ENCODE assay signal across 23 cellular contexts in the genomic region with DNA sequence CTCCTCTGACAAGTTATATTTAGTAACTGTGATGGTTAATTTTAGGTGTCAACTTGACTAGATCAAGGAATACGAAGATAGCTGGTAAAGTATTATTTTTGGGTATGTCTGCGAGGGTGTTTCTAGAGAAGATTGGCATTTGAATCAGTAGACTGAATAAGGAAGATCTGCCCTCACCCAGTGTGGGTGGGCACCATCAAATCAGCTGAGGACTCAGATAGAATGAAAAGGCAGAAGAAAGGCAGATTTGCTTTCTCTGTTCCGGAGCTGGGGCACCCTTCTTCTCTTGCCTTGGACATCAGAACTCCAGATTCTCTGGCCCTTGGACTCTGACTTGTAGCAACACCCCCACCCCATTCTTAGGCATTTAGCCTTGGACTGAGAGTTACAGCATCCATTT.
DNase-seq lines count a peak whose midpoint lies in the region; FAIRE-seq and TF ChIP-seq lines count a peak whose summit lies in the region.
"Had no signal": no experiment of that assay in that cellular context is flagged by ENCODE, and none has a peak within 500 bp of the region (broad histone marks: within the 10 kb centered on the region; RNA-seq: fewer than 3 reads in every experiment).

No MANE protein-coding gene starts in this region.

- H4K5ac ChIP-seq in H9 (ENCODE audit: insufficient read length, low read depth, low read length) (no peak overlapping the region), H1 (ENCODE audit: insufficient read length, low read depth, low read length) (no peak overlapping the region)

- no CpG with 5 or more reads among the region's 3 CpGs for WGBS in H9 (ENCODE audit: extremely low coverage, insufficient read length, low lambda C conversion rate)
- WGBS in H1 (ENCODE audit: extremely low coverage in 1 of 2, insufficient coverage in 1 of 2, insufficient read length in 1 of 2, insufficient replicate concordance in 2 of 2, low coverage in 1 of 2, low lambda C conversion rate in 2 of 2, missing lambda C conversion rate in 1 of 2), 2 experiments: 81% methylated on average over 3 of the region's 3 CpGs; no CpG with 5 or more reads in 1 of the 2 experiments

- H3K36me3 Mint-ChIP-seq in H9 (ENCODE audit: insufficient read depth in 1 of 3, low read depth in 3 of 3): peaks cover 10 to 22% (median 12%) of the 10 kb centered on the region in 3 experiments
- H3K36me3 Mint-ChIP-seq: CD8-positive, alpha-beta T cell had no signal

- H2BK12ac ChIP-seq in H9 (ENCODE audit: insufficient read length, low read depth, low read length): no peak overlapping the region
- 0 out of 2 replicates have a peak overlapping the region, but pooled peaks have one; percentile 5 for H2BK12ac ChIP-seq in H1 (ENCODE audit: low read depth, low read length)

- peaks cover 13 to 26% of the 10 kb centered on the region in 2 experiments for H3K9me3 Mint-ChIP-seq in H9

- no peak overlapping the region for H3K27ac ChIP-seq in H9 (ENCODE audit: insufficient read length, low read depth, low read length)
- H3K27ac ChIP-seq in H1 (ENCODE audit: low read depth, low read length): no peak overlapping the region
- H3K27ac ChIP-seq: 22Rv1; A549; BLaER1 treated with 17β-estradiol and CSF1 and Interleukin-3, amounts not matched to agents 10 nM and 100 nM; C4-2B had no signal

- H3K27me3 ChIP-seq in H9 (ENCODE audit: insufficient read depth, low read length) (no peaks in the 10 kb centered on the region), H1 (replicated peaks in 1 of 4; ENCODE audit: control insufficient read depth in 3 of 4, extremely low read depth in 1 of 4, insufficient read depth in 3 of 4, low read length in 3 of 4) (no peaks in the 10 kb centered on the region)
- H3K27me3 ChIP-seq: BLaER1 treated with 17β-estradiol and CSF1 and Interleukin-3, amounts not matched to agents 10 nM and 100 nM had no signal

- H3K4me1 Mint-ChIP-seq in H9: no peaks in the 10 kb centered on the region
- H3K4me1 Mint-ChIP-seq: B cell had no signal

- no peaks in the 10 kb centered on the region for H3K4me1 ChIP-seq in H9 (ENCODE audit: insufficient read depth, low read length)
- no peaks in the 10 kb centered on the region for H3K4me1 ChIP-seq in H1 (replicated peaks in 1 of 4; ENCODE audit: control insufficient read depth in 3 of 4, insufficient read depth in 4 of 4, low read length in 3 of 4)
- H3K4me1 ChIP-seq: A549; BLaER1 treated with 17β-estradiol and CSF1 and Interleukin-3, amounts not matched to agents 10 nM and 100 nM; Caco-2 had no signal

- H3K4ac ChIP-seq in H9 (ENCODE audit: low read depth, low read length): no peak overlapping the region
- H3K4ac ChIP-seq in H1 (replicated peaks; ENCODE audit: insufficient read length, low read depth, low read length): no peak overlapping the region

- no peaks in the 10 kb centered on the region; the same call in 1 of the 2 replicates for H3K27me3 Mint-ChIP-seq in H9 (ENCODE audit: low read depth)
- H3K27me3 Mint-ChIP-seq: B cell; CD4-positive, alpha-beta T cell had no signal

- no peak overlapping the region for H3K4me3 Mint-ChIP-seq in H9
- H3K4me3 Mint-ChIP-seq: B cell; CD4-positive, alpha-beta T cell; CD8-positive, alpha-beta T cell had no signal

- POLR2A ChIA-PET in H1 (lab: Charles Lee; ENCODE audit: partially characterized antibody): no interaction called here

- no peak overlapping the region for H3K4me3 ChIP-seq in H1 (ENCODE audit: extremely low read depth in 1 of 4, insufficient read depth in 2 of 4, low read depth in 3 of 4, low read length in 4 of 4)
- H3K4me3 ChIP-seq: A549; BLaER1 treated with 17β-estradiol and CSF1 and Interleukin-3, amounts not matched to agents 10 nM and 100 nM; GM12878 had no signal

- H4K91ac ChIP-seq in H9 (ENCODE audit: insufficient read length, low read depth, low read length) (no peak overlapping the region), H1 (replicated peaks; ENCODE audit: insufficient read length, low read length) (no peak overlapping the region)

- no peak overlapping the region for H2BK5ac ChIP-seq in H9 (ENCODE audit: insufficient read length, low read length)
- no peak overlapping the region for H2BK5ac ChIP-seq in H1 (ENCODE audit: low read depth, low read length)

- H3K9me3 ChIP-seq in H9 (ENCODE audit: control insufficient read depth, low read depth, low read length) (no peaks in the 10 kb centered on the region), H1 (ENCODE audit: insufficient read depth in 2 of 2, low read depth in 1 of 2, low read length in 1 of 2) (peaks cover 12 to 13% of the 10 kb centered on the region in 2 experiments; a peak in 3 of 4 replicates)
- H3K9me3 ChIP-seq: A549, Caco-2 had no signal

- H3K4me2 ChIP-seq in H9 (ENCODE audit: insufficient read depth, insufficient read length, low read length) (no peak overlapping the region), H1 (ENCODE audit: insufficient read depth in 1 of 2, low read depth in 2 of 2, low read length in 2 of 2) (no peak overlapping the region)
- H3K4me2 ChIP-seq: A549; BLaER1 treated with 17β-estradiol and CSF1 and Interleukin-3, amounts not matched to agents 10 nM and 100 nM had no signal

- CTCF ChIA-PET in H1 (lab: Charles Lee; ENCODE audit: partially characterized antibody): interaction anchor here (0.5 kb wide), 1 partner anchor 16 kb away, joined by 3 read pairs; no protein-coding TSS in a partner anchor

- H3K23me2 ChIP-seq in H9 (ENCODE audit: insufficient read length, low read depth, low read length, poor library complexity, severe bottlenecking): no peaks in the 10 kb centered on the region
- no peaks in the 10 kb centered on the region for H3K23me2 ChIP-seq in H1 (ENCODE audit: low read depth, low read length)

- no peak overlapping the region for H3K23ac ChIP-seq in H9 (ENCODE audit: insufficient read length, low read depth, low read length)
- no peak overlapping the region for H3K23ac ChIP-seq in H1 (ENCODE audit: insufficient read length)

- H3K79me1 ChIP-seq in H9 (ENCODE audit: insufficient read depth, low read depth, low read length, poor library complexity, severe bottlenecking): no peaks in the 10 kb centered on the region
- H3K79me1 ChIP-seq in H1 (ENCODE audit: low read depth, low read length): no peaks in the 10 kb centered on the region

- H4K20me1 ChIP-seq in H9 (ENCODE audit: control insufficient read depth, insufficient read depth, insufficient read length) (no peaks in the 10 kb centered on the region), H1 (replicated peaks in 1 of 2; ENCODE audit: control insufficient read depth in 1 of 2, insufficient read depth in 2 of 2, low read length in 2 of 2) (no peaks in the 10 kb centered on the region)
- H4K20me1 ChIP-seq: BLaER1 treated with 17β-estradiol and CSF1 and Interleukin-3, amounts not matched to agents 10 nM and 100 nM had no signal

- H2BK15ac ChIP-seq in H9 (ENCODE audit: low read depth, low read length): peak overlapping the region; percentile 80; the same call in 1 of the 2 replicates
- H2BK15ac ChIP-seq in H1 (ENCODE audit: low read length): no peak overlapping the region

- H3K27ac Mint-ChIP-seq in H9: no peak overlapping the region
- H3K27ac Mint-ChIP-seq: B cell; CD4-positive, alpha-beta T cell; CD8-positive, alpha-beta T cell had no signal

- H2AFZ ChIP-seq in H9 (ENCODE audit: low read length) (no peak overlapping the region), H1 (ENCODE audit: low read length) (no peak overlapping the region)

- TF ChIP-seq CTCF in H9 (conservative IDR thresholded peaks at IDR 0.05) (no peak), H1 (IDR thresholded peaks at IDR 0.05; ENCODE audit: control extremely low read depth in 1 of 3, insufficient read depth in 1 of 3, low read depth in 1 of 3, low read length in 3 of 3) (no peak)

- DNase-seq in H9 (no peak), H1 (ENCODE audit: low read depth in 1 of 2, low spot score in 2 of 2) (no peak), putamen (ENCODE audit: low spot score) (peak; percentile 74), NCI-H446 (lab: John Stamatoyannopoulos, UW) (no peak), DMS79 treated with DMSO at 0.1 percent for 48 hours (lab: John Stamatoyannopoulos, UW) (no peak)
- DNase-seq: AML-193; Caco-2; Calu3; CD4-positive, alpha-beta T cell; CD8-positive, alpha-beta T cell; DND-41; EL; GDM1 had no signal

- H2BK120ac ChIP-seq in H9 (ENCODE audit: low read depth, low read length, poor library complexity, severe bottlenecking) (no peak overlapping the region), H1 (replicated peaks; ENCODE audit: low read depth, low read length) (no peak overlapping the region)

- no peak for TF ChIP-seq POLR2A in H1 (IDR thresholded peaks at IDR 0.05; ENCODE audit: control extremely low read depth in 1 of 2, low read depth in 2 of 2, low read length in 2 of 2)

- H3K14ac ChIP-seq in H9 (ENCODE audit: insufficient read depth, low read length) (no peak overlapping the region), H1 (ENCODE audit: insufficient read length) (no peak overlapping the region)

- no peaks in the 10 kb centered on the region; a peak in 1 of 8 replicates for H3K36me3 ChIP-seq in H1 (ENCODE audit: control insufficient read depth in 2 of 4, insufficient read depth in 4 of 4, low read length in 3 of 4)
- H3K36me3 ChIP-seq: BLaER1 treated with 17β-estradiol and CSF1 and Interleukin-3, amounts not matched to agents 10 nM and 100 nM had no signal

- H3K79me2 ChIP-seq in H9 (ENCODE audit: insufficient read depth, low read length) (no peaks in the 10 kb centered on the region), H1 (ENCODE audit: control insufficient read depth in 1 of 2, insufficient read depth in 2 of 2, low read length in 2 of 2) (no peaks in the 10 kb centered on the region)

- no peak for TF ChIP-seq RAD21 in H1 (IDR thresholded peaks at IDR 0.05 in 1 of 2, conservative IDR thresholded peaks at IDR 0.05 in 1 of 2; ENCODE audit: low read depth in 2 of 2, low read length in 2 of 2)

- no peak overlapping the region for H3K18ac ChIP-seq in H9 (ENCODE audit: insufficient read length, low read depth, low read length)
- H3K18ac ChIP-seq in H1 (ENCODE audit: extremely low read depth, low read length): no peak overlapping the region

- H3K9ac ChIP-seq in H9 (ENCODE audit: extremely low read depth, insufficient read length, low read length) (no peak overlapping the region), H1 (replicated peaks in 1 of 4; ENCODE audit: extremely low read depth in 1 of 4, low read depth in 3 of 4, low read length in 3 of 4) (no peak overlapping the region)
- H3K9ac ChIP-seq: BLaER1 treated with 17β-estradiol and CSF1 and Interleukin-3, amounts not matched to agents 10 nM and 100 nM had no signal

- no peak overlapping the region for H2BK20ac ChIP-seq in H9 (ENCODE audit: low read depth, low read length, poor library complexity, severe bottlenecking)
- no peak overlapping the region for H2BK20ac ChIP-seq in H1 (ENCODE audit: low read length)

- FAIRE-seq in H1 (lab: Jason Lieb, UNC): no peak
- FAIRE-seq: A549, D721Med, GM12878, GM12892, GM18507, GM19239 had no signal

- H3T11ph ChIP-seq in H9 (ENCODE audit: low read length): no peak overlapping the region

- no peak for TF ChIP-seq EP300 in H1 (IDR thresholded peaks at IDR 0.05; ENCODE audit: borderline replicate concordance in 1 of 2, low read depth in 2 of 2, low read length in 2 of 2)

- H3K56ac ChIP-seq in H9 (ENCODE audit: insufficient read length, low read depth, low read length) (no peak overlapping the region), H1 (replicated peaks; ENCODE audit: insufficient read length, low read depth, low read length) (no peak overlapping the region)

- H2AK5ac ChIP-seq in H9 (ENCODE audit: insufficient read length, low read length): no peak overlapping the region
- H2AK5ac ChIP-seq in H1 (ENCODE audit: low read depth, low read length): no peak overlapping the region

- H4K8ac ChIP-seq in H9 (replicated peaks; ENCODE audit: insufficient read length, low read depth, low read length) (no peak overlapping the region), H1 (ENCODE audit: extremely low read depth, insufficient read depth, low read length) (no peak overlapping the region)
